9 cellular contexts compared by ENCODE assay signal in genomic region chr12:124938066-124938465, GRCh38. TPM values are rescaled to one million over a fixed set of nuclear protein-coding genes. Genes with fewer than 3 reads are reported as not detected.
DNase-seq lines count a peak whose midpoint lies in the region; ATAC-seq and TF ChIP-seq lines count a peak whose summit lies in the region.
"Had no signal": no experiment of that assay in that cellular context is flagged by ENCODE, and none has a peak within 500 bp of the region (broad histone marks: within the 10 kb centered on the region; RNA-seq: fewer than 3 reads in every experiment).

No MANE protein-coding gene starts in this region.

- intact Hi-C loops in heart right ventricle (cut with DNase I) (loop anchor here in 2 of 10 donors (2.0 kb wide), 2 partner anchors 27 to 31 kb away; no protein-coding TSS in a partner anchor), right cardiac atrium (cut with DNase I) (no loop called here), adrenal gland (cut with DNase I) (no loop called here), uterus (cut with DNase I; ENCODE audit: low total_unique reads) (no loop called here)

- 58 to 62% methylated on average over 6 of the region's 6 CpGs for WGBS in heart right ventricle, 2 donors
- 55% methylated on average over 6 of the region's 6 CpGs for WGBS in right cardiac atrium
- WGBS in adrenal gland, 4 donors = 37 to 63% (median 55%) methylated on average over 6 of the region's 6 CpGs
- 91% methylated on average over 5 to 6 of the region's 6 CpGs for WGBS in mesodermal cell (ENCODE audit: insufficient coverage in 2 of 2), 2 experiments

- H3K4me1 ChIP-seq in heart right ventricle (peaks cover 5 to 47% (median 30%) of the 10 kb centered on the region in 9 donors), right cardiac atrium (ENCODE audit: control insufficient read depth, insufficient read depth, low read length) (peaks cover 2% of the 10 kb centered on the region), adrenal gland (replicated peaks in 1 of 2) (peaks cover 14 to 28% of the 10 kb centered on the region in 2 donors), mesodermal cell (ENCODE audit: control insufficient read depth, insufficient read depth, low read length, poor library complexity, severe bottlenecking) (peaks cover 14% of the 10 kb centered on the region), uterus (no peaks in the 10 kb centered on the region)
- H3K4me1 ChIP-seq in effector memory CD4-positive, alpha-beta T cell (ENCODE audit: control insufficient read depth, insufficient read depth, low read length, poor library complexity, severe bottlenecking) = peaks cover 8% of the 10 kb centered on the region

- H3K27me3 ChIP-seq in heart right ventricle (no peaks in the 10 kb centered on the region), right cardiac atrium (ENCODE audit: control insufficient read depth, insufficient read depth) (no peaks in the 10 kb centered on the region), adrenal gland (no peaks in the 10 kb centered on the region), uterus (no peaks in the 10 kb centered on the region)
- H3K27me3 ChIP-seq in effector memory CD4-positive, alpha-beta T cell (replicated peaks; ENCODE audit: control insufficient read depth, insufficient read depth, low read length, poor library complexity, severe bottlenecking) = no peaks in the 10 kb centered on the region

- TF ChIP-seq CTCF in heart right ventricle (IDR thresholded peaks at IDR 0.05) = no peak
- no peak for TF ChIP-seq CTCF in adrenal gland (IDR thresholded peaks at IDR 0.05)
- TF ChIP-seq CTCF in uterus (IDR thresholded peaks at IDR 0.05) = no peak

- H3K9me3 ChIP-seq in heart right ventricle = no peaks in the 10 kb centered on the region
- no peaks in the 10 kb centered on the region for H3K9me3 ChIP-seq in right cardiac atrium (ENCODE audit: control insufficient read depth, low read length)
- no peaks in the 10 kb centered on the region for H3K9me3 ChIP-seq in adrenal gland (replicated peaks in 1 of 3)
- H3K9me3 ChIP-seq in mesodermal cell (ENCODE audit: control insufficient read depth, low read length) = no peaks in the 10 kb centered on the region
- no peaks in the 10 kb centered on the region for H3K9me3 ChIP-seq in uterus
- no peaks in the 10 kb centered on the region for H3K9me3 ChIP-seq in effector memory CD4-positive, alpha-beta T cell (ENCODE audit: control insufficient read depth, low read length)

- ATAC-seq in heart right ventricle (no peak), right cardiac atrium (no peak)

- DNase-seq in heart right ventricle = no peak
- DNase-seq in right cardiac atrium = no peak
- DNase-seq in adrenal gland = no peak
- no peak for DNase-seq in uterus
- DNase-seq in Ammon's horn (ENCODE audit: low spot score) = no peak
- no peak for DNase-seq in effector memory CD4-positive, alpha-beta T cell
- DNase-seq in stimulated activated CD4-positive, alpha-beta T cell treated with anti-CD3 and anti-CD28 coated beads, Interleukin-2, amount 100 ng/mL, for 48 hours = no peak
- DNase-seq: C1 segment of cervical spinal cord had no signal

- H3K4me3 ChIP-seq in heart right ventricle (peak overlapping the region in 8 of 10 donors; percentile 35 to 66 (median 54)), right cardiac atrium (ENCODE audit: low read length) (no peak overlapping the region), adrenal gland (peak overlapping the region in 1 of 4 donors; percentile 51), mesodermal cell (ENCODE audit: extremely low read depth, insufficient read depth, low read length, poor library complexity, severe bottlenecking) (no peak overlapping the region), uterus (peak overlapping the region; percentile 47 to 58)
- H3K4me3 ChIP-seq in effector memory CD4-positive, alpha-beta T cell (ENCODE audit: insufficient read depth, low read depth, low read length, poor library complexity, severe bottlenecking) = no peak overlapping the region

- H3K27ac ChIP-seq in heart right ventricle (peak overlapping the region; percentile 66 to 95 (median 87)), right cardiac atrium (ENCODE audit: low read length) (no peak overlapping the region), adrenal gland (peak overlapping the region; percentile 51 to 95 (median 77)), mesodermal cell (ENCODE audit: low read depth, low read length, severe bottlenecking) (peak overlapping the region; percentile 95), uterus (peak overlapping the region; percentile 94 to 99)
- H3K27ac ChIP-seq in effector memory CD4-positive, alpha-beta T cell (ENCODE audit: insufficient read depth, low read length, poor library complexity, severe bottlenecking) = no peak overlapping the region

- peaks cover 0 to 4% (median 0%) of the 10 kb centered on the region in 9 donors for H3K36me3 ChIP-seq in heart right ventricle
- no peaks in the 10 kb centered on the region for H3K36me3 ChIP-seq in adrenal gland (replicated peaks in 1 of 2)
- peaks cover under 1% of the 10 kb centered on the region for H3K36me3 ChIP-seq in mesodermal cell (ENCODE audit: control insufficient read depth, insufficient read depth, low read length)
- no peaks in the 10 kb centered on the region for H3K36me3 ChIP-seq in uterus
- H3K36me3 ChIP-seq in effector memory CD4-positive, alpha-beta T cell (ENCODE audit: control insufficient read depth, insufficient read depth, low read length) = no peaks in the 10 kb centered on the region

- no peak for TF ChIP-seq POLR2A in adrenal gland (IDR thresholded peaks at IDR 0.05)
- TF ChIP-seq POLR2A in uterus (IDR thresholded peaks at IDR 0.05) = no peak

RNA-seq across cellular contexts. Expression of gene UBC, which starts 23.6 kb away (rescaled TPM):
- total RNA-seq in heart right ventricle (1,000 to 10,000 TPM; 1,161 to 1,913 (median 1,447) TPM), right cardiac atrium (1,000 to 10,000 TPM; 1,045 to 1,141 (median 1,055) TPM), adrenal gland (1,000 to 10,000 TPM in 4 of 8 donors, 100 to 1,000 TPM in 4; 896 to 1,700 (median 1,052) TPM), uterus (1,000 to 10,000 TPM in 2 of 4 donors, 100 to 1,000 TPM in 2; 821 to 1,719 (median 1,034) TPM)
- polyA plus RNA-seq in heart right ventricle (1,000 to 10,000 TPM; 1,225 to 1,619 TPM), right cardiac atrium (1,140 TPM), adrenal gland (1,000 to 10,000 TPM in 2 of 3 donors, 100 to 1,000 TPM in 1; 797 to 1,499 (median 1,129) TPM)
- polyA plus RNA-seq in mesodermal cell (2013, experiment 1 of 2) = 1,245 TPM
- 1,003 TPM for polyA plus RNA-seq in mesodermal cell (2013, experiment 2 of 2)

RNA-seq across cellular contexts. Expression of gene DHX37, which starts 50.9 kb away (rescaled TPM):
- total RNA-seq in heart right ventricle (10 to 100 TPM in 1 of 10 donors, 1 to 10 TPM in 9; 4.2 to 13.3 (median 5.9) TPM), right cardiac atrium (1 to 10 TPM; 5.8 to 9.4 (median 7.8) TPM), adrenal gland (10 to 100 TPM in 5 of 8 donors, 1 to 10 TPM in 3; 5.1 to 17.4 (median 13.3) TPM), uterus (10 to 100 TPM in 2 of 4 donors, 1 to 10 TPM in 1, under 1 TPM in 1; 0.88 to 18.9 (median 7.2) TPM)
- polyA plus RNA-seq in heart right ventricle (1 to 10 TPM; 3.7 to 9.3 TPM), right cardiac atrium (3.9 TPM), adrenal gland (10 to 100 TPM in 2 of 3 donors, 1 to 10 TPM in 1; 4.1 to 11.6 (median 10.1) TPM)
- 6.7 TPM for polyA plus RNA-seq in mesodermal cell (2013, experiment 1 of 2)
- polyA plus RNA-seq in mesodermal cell (2013, experiment 2 of 2) = 6.1 TPM

RNA-seq across cellular contexts. Expression of gene BRI3BP, which starts 55.4 kb away (rescaled TPM):
- total RNA-seq in heart right ventricle (1 to 10 TPM; 3.2 to 4.9 (median 3.9) TPM), right cardiac atrium (1 to 10 TPM; 3.8 to 6.1 (median 4.0) TPM), adrenal gland (1 to 10 TPM; 4.0 to 6.2 (median 4.8) TPM), uterus (1 to 10 TPM in 3 of 4 donors, under 1 TPM in 1; 0.59 to 8.9 (median 3.2) TPM)
- polyA plus RNA-seq in heart right ventricle (1 to 10 TPM; 1.3 to 1.5 TPM), right cardiac atrium (1.4 TPM), adrenal gland (1 to 10 TPM; 1.1 to 5.4 (median 1.2) TPM)
- polyA plus RNA-seq in mesodermal cell (2013, experiment 1 of 2) = 2.2 TPM
- polyA plus RNA-seq in mesodermal cell (2013, experiment 2 of 2) = 2.3 TPM

Comparison
In these comparisons a context has a peak if more than half of its experiments do, and no peak if none do; other contexts are left out.
1. H3K27ac ChIP-seq: peak in heart right ventricle (10 of 10), adrenal gland (5 of 5), mesodermal cell (single experiment) and uterus (2 of 2); none in right cardiac atrium (single experiment) and effector memory CD4-positive, alpha-beta T cell (single experiment).
2. H3K4me3 ChIP-seq: peak in heart right ventricle (8 of 10) and uterus (2 of 2); none in right cardiac atrium (single experiment), mesodermal cell (single experiment) and effector memory CD4-positive, alpha-beta T cell (single experiment).